In genomic region chr4:106132045-106132444, GRCh38 we compare ENCODE assay signal across 7 cellular contexts.
"Had no signal": no experiment of that assay in that cellular context is flagged by ENCODE, and none has a peak within 500 bp of the region (broad histone marks: within the 10 kb centered on the region; RNA-seq: fewer than 3 reads in every experiment).

No MANE protein-coding gene starts in this region.

- ATAC-seq: HepG2 had no signal

- DNase-seq: IMR-90, KBM-7, KG1 had no signal

- H3K27ac Mint-ChIP-seq: IgD-negative memory B cell had no signal

- FAIRE-seq: HepG2, HTR-8/SVneo had no signal

- H3K27ac ChIP-seq: HL-60 had no signal

- H3K27me3 Mint-ChIP-seq: IgD-negative memory B cell had no signal
